In the genomic region with DNA sequence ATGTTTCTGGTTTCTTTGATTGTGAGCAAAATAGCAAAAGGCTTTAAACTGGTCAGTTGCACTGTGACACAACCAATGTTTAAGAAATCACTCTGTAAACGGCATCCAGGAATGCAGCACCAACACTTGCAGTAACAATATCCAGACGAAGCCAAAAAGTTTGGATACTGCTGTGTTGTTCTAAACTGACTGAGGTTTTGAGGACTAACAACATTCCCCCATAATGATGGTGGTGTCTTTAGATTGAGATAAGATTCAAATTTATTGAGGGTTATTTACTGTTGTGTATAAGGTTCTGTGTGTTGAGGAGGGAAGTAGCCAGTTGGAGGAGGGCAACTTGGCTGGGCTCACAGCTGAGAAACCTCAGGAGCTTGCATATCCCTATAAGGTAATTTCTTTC, we compare ENCODE assay signal across 18 cellular contexts.
A peak's percentile ranks its signal among the peaks of the same experiment; 100 is the strongest.
DNase-seq lines count a peak whose midpoint lies in the region; ATAC-seq and TF ChIP-seq lines count a peak whose summit lies in the region.
"Had no signal": no experiment of that assay in that cellular context is flagged by ENCODE, and none has a peak within 500 bp of the region (broad histone marks: within the 10 kb centered on the region; RNA-seq: fewer than 3 reads in every experiment).

No MANE protein-coding gene starts in this region.

- peak overlapping the region; percentile 9 for H3K9ac ChIP-seq in adipocyte (ENCODE audit: low read length)

- H3K27ac Mint-ChIP-seq in GM23338: peak overlapping the region; percentile 86
- H3K27ac Mint-ChIP-seq: activated naive CD8-positive, alpha-beta T cell treated with anti-CD3 and anti-CD28 coated beads for 36 hours; T-cell had no signal

- peaks cover 73% of the 10 kb centered on the region for H3K4me1 Mint-ChIP-seq in GM23338
- H3K4me1 Mint-ChIP-seq: activated naive CD8-positive, alpha-beta T cell treated with anti-CD3 and anti-CD28 coated beads for 36 hours; T-cell had no signal

- intact Hi-C loops in sciatic nerve (cut with DNase I): no loop called here

- H3K4me3 ChIP-seq in GM23338 (no peak overlapping the region), adipocyte (ENCODE audit: low read length) (no peak overlapping the region), fibroblast of pulmonary artery (replicated peaks; ENCODE audit: low read depth, low read length) (no peak overlapping the region)
- H3K4me3 ChIP-seq: lower lobe of right lung, skin epidermis had no signal

- TF ChIP-seq CTCF in GM23338 (conservative IDR thresholded peaks at IDR 0.05; ENCODE audit: low read depth in 2 of 2) (no peak), fibroblast of pulmonary artery (IDR thresholded peaks at IDR 0.05; ENCODE audit: low read length, missing control alignments) (no peak)

- H3K4me1 ChIP-seq in GM23338 (ENCODE audit: insufficient read depth): peaks cover 48% of the 10 kb centered on the region
- peaks cover 42% of the 10 kb centered on the region for H3K4me1 ChIP-seq in adipocyte (ENCODE audit: control insufficient read depth, insufficient read depth, low read length)

- H3K4me3 Mint-ChIP-seq in GM23338: no peak overlapping the region
- H3K4me3 Mint-ChIP-seq: activated naive CD8-positive, alpha-beta T cell treated with anti-CD3 and anti-CD28 coated beads for 36 hours; T-cell had no signal

- DNase-seq in GM23338 (ENCODE audit: low spot score): no peak
- peak; percentile 61 for DNase-seq in adipocyte (ENCODE audit: low read depth)
- DNase-seq in fibroblast of pulmonary artery (ENCODE audit: low read depth): peak; percentile 58
- DNase-seq in sciatic nerve (ENCODE audit: low spot score): no peak
- DNase-seq in epidermal melanocyte (ENCODE audit: insufficient read length, low spot score): no peak
- no peak for DNase-seq in cerebellar nuclear complex (lab: John Stamatoyannopoulos, UW)
- DNase-seq: activated CD8-positive, alpha-beta memory T cell treated with anti-CD3 and anti-CD28 coated beads, Interleukin-2, amount 50 U/mL, for 4 hours; activated naive CD8-positive, alpha-beta T cell treated with anti-CD3 and anti-CD28 coated beads for 36 hours; HCEC 1CT; lower lobe of right lung; NCI-H1930; NCI-H526; stimulated activated naive CD4-positive, alpha-beta T cell; T-cell had no signal

- H3K9me3 ChIP-seq in adipocyte (ENCODE audit: control insufficient read depth, low read length): no peaks in the 10 kb centered on the region
- H3K9me3 ChIP-seq: lower lobe of right lung had no signal

- H3K36me3 Mint-ChIP-seq in GM23338 (ENCODE audit: low read depth): no peaks in the 10 kb centered on the region
- H3K36me3 Mint-ChIP-seq: activated naive CD8-positive, alpha-beta T cell treated with anti-CD3 and anti-CD28 coated beads for 36 hours; T-cell had no signal

- no peak for ATAC-seq in GM23338
- peak; percentile 55 for ATAC-seq in sciatic nerve
- no peak for ATAC-seq in HG03469 (IDR thresholded peaks at IDR 0.05; ENCODE audit: unreplicated experiment)
- no peak for ATAC-seq in HG02623 (IDR thresholded peaks at IDR 0.05; ENCODE audit: unreplicated experiment)
- ATAC-seq: activated CD4-positive, CD25-positive, alpha-beta regulatory T cell treated with anti-CD3 and anti-CD28 coated beads, Interleukin-2, amount 50 U/mL, for 24 hours; lower lobe of right lung; T-cell had no signal

- H3F3A ChIP-seq in GM23338 (replicated peaks; ENCODE audit: low read depth): peaks cover 5% of the 10 kb centered on the region; the same call in 1 of the 2 replicates

- no peaks in the 10 kb centered on the region for H3K27me3 ChIP-seq in GM23338 (ENCODE audit: insufficient read depth)
- H3K27me3 ChIP-seq in adipocyte (replicated peaks; ENCODE audit: control insufficient read depth, insufficient read depth, low read length): no peaks in the 10 kb centered on the region

- H3K9me2 ChIP-seq in GM23338 (ENCODE audit: insufficient read depth): no peaks in the 10 kb centered on the region

- H3K27me3 Mint-ChIP-seq in GM23338 (ENCODE audit: insufficient read depth, low read depth, poor library complexity): peaks cover 1% of the 10 kb centered on the region

- peak overlapping the region; percentile 36 for H3K27ac ChIP-seq in GM23338 (ENCODE audit: low read depth)
- H3K27ac ChIP-seq: lower lobe of right lung had no signal

- no peaks in the 10 kb centered on the region for H4K20me1 ChIP-seq in GM23338 (replicated peaks; ENCODE audit: insufficient read depth)

- H3K36me3 ChIP-seq in GM23338 (ENCODE audit: insufficient read depth): no peaks in the 10 kb centered on the region
- no peaks in the 10 kb centered on the region for H3K36me3 ChIP-seq in adipocyte (ENCODE audit: control insufficient read depth, insufficient read depth, low read length, severe bottlenecking)
- H3K36me3 ChIP-seq: lower lobe of right lung had no signal

- no peak overlapping the region for H2AFZ ChIP-seq in GM23338

- peak overlapping the region; percentile 50; the same call in 1 of the 2 replicates for H3K4me2 ChIP-seq in GM23338

- H3K9me3 Mint-ChIP-seq in GM23338: no peaks in the 10 kb centered on the region
- H3K9me3 Mint-ChIP-seq: activated naive CD8-positive, alpha-beta T cell treated with anti-CD3 and anti-CD28 coated beads for 36 hours had no signal

- H3K79me2 ChIP-seq in GM23338 (replicated peaks; ENCODE audit: insufficient read depth): no peaks in the 10 kb centered on the region

TF ChIP-seq in GM23338, 12 proteins besides CTCF, POLR2A, EP300 and RAD21 (continues in another document):
- TF ChIP-seq JUNB (IDR thresholded peaks at IDR 0.05; ENCODE audit: unreplicated experiment) (no peak), ETS1 (IDR thresholded peaks at IDR 0.05) (no peak), STAT1 (IDR thresholded peaks at IDR 0.05; ENCODE audit: unreplicated experiment) (no peak), EZH2phosphoT487 (IDR thresholded peaks at IDR 0.05; ENCODE audit: unreplicated experiment) (no peak)
- TF ChIP-seq, protein P1, sequence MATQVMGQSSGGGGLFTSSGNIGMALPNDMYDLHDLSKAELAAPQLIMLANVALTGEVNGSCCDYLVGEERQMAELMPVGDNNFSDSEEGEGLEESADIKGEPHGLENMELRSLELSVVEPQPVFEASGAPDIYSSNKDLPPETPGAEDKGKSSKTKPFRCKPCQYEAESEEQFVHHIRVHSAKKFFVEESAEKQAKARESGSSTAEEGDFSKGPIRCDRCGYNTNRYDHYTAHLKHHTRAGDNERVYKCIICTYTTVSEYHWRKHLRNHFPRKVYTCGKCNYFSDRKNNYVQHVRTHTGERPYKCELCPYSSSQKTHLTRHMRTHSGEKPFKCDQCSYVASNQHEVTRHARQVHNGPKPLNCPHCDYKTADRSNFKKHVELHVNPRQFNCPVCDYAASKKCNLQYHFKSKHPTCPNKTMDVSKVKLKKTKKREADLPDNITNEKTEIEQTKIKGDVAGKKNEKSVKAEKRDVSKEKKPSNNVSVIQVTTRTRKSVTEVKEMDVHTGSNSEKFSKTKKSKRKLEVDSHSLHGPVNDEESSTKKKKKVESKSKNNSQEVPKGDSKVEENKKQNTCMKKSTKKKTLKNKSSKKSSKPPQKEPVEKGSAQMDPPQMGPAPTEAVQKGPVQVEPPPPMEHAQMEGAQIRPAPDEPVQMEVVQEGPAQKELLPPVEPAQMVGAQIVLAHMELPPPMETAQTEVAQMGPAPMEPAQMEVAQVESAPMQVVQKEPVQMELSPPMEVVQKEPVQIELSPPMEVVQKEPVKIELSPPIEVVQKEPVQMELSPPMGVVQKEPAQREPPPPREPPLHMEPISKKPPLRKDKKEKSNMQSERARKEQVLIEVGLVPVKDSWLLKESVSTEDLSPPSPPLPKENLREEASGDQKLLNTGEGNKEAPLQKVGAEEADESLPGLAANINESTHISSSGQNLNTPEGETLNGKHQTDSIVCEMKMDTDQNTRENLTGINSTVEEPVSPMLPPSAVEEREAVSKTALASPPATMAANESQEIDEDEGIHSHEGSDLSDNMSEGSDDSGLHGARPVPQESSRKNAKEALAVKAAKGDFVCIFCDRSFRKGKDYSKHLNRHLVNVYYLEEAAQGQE (IDR thresholded peaks at IDR 0.05; ENCODE audit: unreplicated experiment): no peak

Comparison
In these comparisons a context has a peak if more than half of its experiments do, and no peak if none do; other contexts are left out.
1. DNase-seq: peak in adipocyte (single experiment) and fibroblast of pulmonary artery (single experiment); none in GM23338 (single experiment), sciatic nerve (single experiment), epidermal melanocyte (single experiment) and cerebellar nuclear complex (0 of 2).